Comparison of ENCODE assay signal across 20 cellular contexts in the genomic region with DNA sequence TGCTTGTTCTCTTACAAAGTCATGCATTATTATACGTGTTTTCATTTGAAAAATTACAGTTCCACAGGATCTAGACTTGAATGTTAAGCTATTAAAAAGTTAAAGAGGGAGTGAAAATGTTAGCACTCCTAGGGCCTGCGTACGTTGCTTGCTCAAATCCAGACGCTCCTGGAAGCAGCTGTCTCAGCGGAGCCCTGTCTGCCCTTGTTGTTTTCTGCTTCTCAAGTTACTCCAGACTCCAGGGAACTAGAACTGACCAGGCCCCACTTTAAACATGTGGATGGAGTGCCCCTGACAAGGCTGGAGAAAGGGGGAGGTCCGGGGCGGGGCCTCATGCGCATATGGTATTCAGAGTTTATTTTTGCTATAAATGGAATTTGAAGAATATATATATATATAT. TPM values are rescaled to one million over a fixed set of nuclear protein-coding genes. Genes with fewer than 3 reads are reported as not detected.
A peak's percentile ranks its signal among the peaks of the same experiment; 100 is the strongest.
DNase-seq lines count a peak whose midpoint lies in the region; ATAC-seq and TF ChIP-seq lines count a peak whose summit lies in the region.
"Had no signal": no experiment of that assay in that cellular context is flagged by ENCODE, and none has a peak within 500 bp of the region (broad histone marks: within the 10 kb centered on the region; RNA-seq: fewer than 3 reads in every experiment).

No MANE protein-coding gene starts in this region.

- no peaks in the 10 kb centered on the region for H3K27me3 ChIP-seq in adipocyte (replicated peaks; ENCODE audit: control insufficient read depth, insufficient read depth, low read length)

- H3K9me3 Mint-ChIP-seq in progenitor cell of endocrine pancreas (ENCODE audit: low read depth): no peaks in the 10 kb centered on the region
- H3K9me3 Mint-ChIP-seq in activated CD4-positive, alpha-beta T cell treated with anti-CD3 and anti-CD28 coated beads, Interleukin-2, amount 10 ng/mL, durations not matched to agents 7 days and 5 days: no peaks in the 10 kb centered on the region
- H3K9me3 Mint-ChIP-seq: activated B cell treated with CpG ODN at 0.5 μM for 24 hours; activated T-helper 2 cell treated with anti-CD3 and anti-CD28 coated beads, Interferon-gamma antibody, Interleukin-2, Interleukin-4, amounts not matched to agents 10 μg/mL and 5 μg/mL and 100 μg/mL, durations not matched to agents 14 hours and 24 hours and 36 hours; immature natural killer cell had no signal

- no peaks in the 10 kb centered on the region for H3K36me3 ChIP-seq in adipocyte (ENCODE audit: control insufficient read depth, insufficient read depth, low read length, severe bottlenecking)

- H3K27ac Mint-ChIP-seq in progenitor cell of endocrine pancreas: peak overlapping the region; percentile 49
- no peak overlapping the region for H3K27ac Mint-ChIP-seq in activated CD4-positive, alpha-beta T cell treated with anti-CD3 and anti-CD28 coated beads, Interleukin-2, amount 10 ng/mL, durations not matched to agents 7 days and 5 days
- H3K27ac Mint-ChIP-seq: activated B cell treated with CpG ODN at 0.5 μM for 24 hours; activated T-helper 2 cell treated with anti-CD3 and anti-CD28 coated beads, Interferon-gamma antibody, Interleukin-2, Interleukin-4, amounts not matched to agents 10 μg/mL and 5 μg/mL and 100 μg/mL, durations not matched to agents 14 hours and 24 hours and 36 hours; immature natural killer cell had no signal

- TF ChIP-seq CTCF in progenitor cell of endocrine pancreas (IDR thresholded peaks at IDR 0.05; ENCODE audit: unreplicated experiment): no peak

- H3K4me3 ChIP-seq in adipocyte (ENCODE audit: low read length): no peak overlapping the region
- H3K4me3 ChIP-seq: HAP-1, skin epidermis had no signal

- no peaks in the 10 kb centered on the region for H3K9me3 ChIP-seq in adipocyte (ENCODE audit: control insufficient read depth, low read length)
- H3K9me3 ChIP-seq: HAP-1 had no signal

- peaks cover 36% of the 10 kb centered on the region for H3K4me1 ChIP-seq in adipocyte (ENCODE audit: control insufficient read depth, insufficient read depth, low read length)
- H3K4me1 ChIP-seq: HAP-1 had no signal

- intact Hi-C loops in left ventricle myocardium superior (cut with micrococcal nuclease): no loop called here

- peak; percentile 15 for DNase-seq in NCI-H187 treated with DMSO at 0.1 percent for 48 hours (lab: John Stamatoyannopoulos, UW)
- DNase-seq in adipocyte (ENCODE audit: low read depth): peak; percentile 15
- DNase-seq in left ventricle myocardium superior: peak; percentile 44
- no peak for DNase-seq in progenitor cell of endocrine pancreas (ENCODE audit: low spot score, unreplicated experiment)
- DNase-seq in activated CD4-positive, alpha-beta T cell treated with anti-CD3 and anti-CD28 coated beads, Interleukin-2, amount 10 ng/mL, durations not matched to agents 7 days and 5 days: no peak
- no peak for DNase-seq in activated effector memory CD4-positive, alpha-beta T cell treated with Interleukin-2 at 50 U/mL for 16 hours
- DNase-seq in anterior cingulate cortex (lab: John Stamatoyannopoulos, UW): no peak
- DNase-seq: activated B cell treated with CpG ODN at 0.5 μM for 24 hours; activated CD8-positive, alpha-beta memory T cell treated with anti-CD3 and anti-CD28 coated beads for 24 hours; Calu3; cortex of kidney; GF-D8; immature natural killer cell; NCI-H2029 treated with DMSO at 0.1 percent for 48 hours; stimulated activated naive CD4-positive, alpha-beta T cell; trophoblast cell had no signal

- peak; percentile 17 for ATAC-seq in left ventricle myocardium superior
- ATAC-seq in GM21447 (IDR thresholded peaks at IDR 0.05; ENCODE audit: unreplicated experiment): no peak

- CTCF ChIA-PET in activated CD4-positive, alpha-beta T cell treated with anti-CD3 and anti-CD28 coated beads, Interleukin-2, amount 10 ng/mL, durations not matched to agents 7 days and 5 days (lab: Charles Lee): interaction anchor here (0.8 to 1.5 kb wide), 2 partner anchors 34 to 41 kb away, joined by 3 to 4 read pairs; no protein-coding TSS in a partner anchor

- no peak overlapping the region for H3K4me3 Mint-ChIP-seq in progenitor cell of endocrine pancreas (ENCODE audit: low read depth)
- no peak overlapping the region for H3K4me3 Mint-ChIP-seq in activated CD4-positive, alpha-beta T cell treated with anti-CD3 and anti-CD28 coated beads, Interleukin-2, amount 10 ng/mL, durations not matched to agents 7 days and 5 days
- H3K4me3 Mint-ChIP-seq: activated B cell treated with CpG ODN at 0.5 μM for 24 hours, immature natural killer cell had no signal

- H3K9ac ChIP-seq in adipocyte (ENCODE audit: low read length): no peak overlapping the region

- H3K4me1 Mint-ChIP-seq in progenitor cell of endocrine pancreas (ENCODE audit: low read depth): peaks cover 8% of the 10 kb centered on the region
- H3K4me1 Mint-ChIP-seq in activated CD4-positive, alpha-beta T cell treated with anti-CD3 and anti-CD28 coated beads, Interleukin-2, amount 10 ng/mL, durations not matched to agents 7 days and 5 days: peaks cover 15% of the 10 kb centered on the region

- no peaks in the 10 kb centered on the region for H3K27me3 Mint-ChIP-seq in progenitor cell of endocrine pancreas
- no peaks in the 10 kb centered on the region for H3K27me3 Mint-ChIP-seq in activated CD4-positive, alpha-beta T cell treated with anti-CD3 and anti-CD28 coated beads, Interleukin-2, amount 10 ng/mL, durations not matched to agents 7 days and 5 days
- H3K27me3 Mint-ChIP-seq: activated B cell treated with CpG ODN at 0.5 μM for 24 hours had no signal

- POLR2A ChIA-PET in activated CD4-positive, alpha-beta T cell treated with anti-CD3 and anti-CD28 coated beads, Interleukin-2, amount 10 ng/mL, durations not matched to agents 7 days and 5 days (lab: Charles Lee): no interaction called here

- H3K36me3 Mint-ChIP-seq in progenitor cell of endocrine pancreas (ENCODE audit: insufficient read depth): no peaks in the 10 kb centered on the region
- H3K36me3 Mint-ChIP-seq in activated CD4-positive, alpha-beta T cell treated with anti-CD3 and anti-CD28 coated beads, Interleukin-2, amount 10 ng/mL, durations not matched to agents 7 days and 5 days (ENCODE audit: low read depth): no peaks in the 10 kb centered on the region
- H3K36me3 Mint-ChIP-seq: immature natural killer cell had no signal

RNA-seq across cellular contexts. Expression of gene PARVB, which starts 9.6 kb away (rescaled TPM):
- total RNA-seq in left ventricle myocardium superior: 183 TPM
- total RNA-seq in progenitor cell of endocrine pancreas: 10.6 and 11.8 TPM in 2 replicates
- total RNA-seq in activated CD4-positive, alpha-beta T cell treated with anti-CD3 and anti-CD28 coated beads, Interleukin-2, amount 10 ng/mL, durations not matched to agents 7 days and 5 days: 10 to 100 TPM; 18.2 to 19.2 TPM

Comparison
In these comparisons a context has a peak if more than half of its experiments do, and no peak if none do; other contexts are left out.
1. DNase-seq: peak in NCI-H187 treated with DMSO at 0.1 percent for 48 hours (single experiment), adipocyte (single experiment) and left ventricle myocardium superior (single experiment); none in progenitor cell of endocrine pancreas (single experiment), activated CD4-positive, alpha-beta T cell treated with anti-CD3 and anti-CD28 coated beads, Interleukin-2, amount 10 ng/mL, durations not matched to agents 7 days and 5 days (single experiment), activated effector memory CD4-positive, alpha-beta T cell treated with Interleukin-2 at 50 U/mL for 16 hours (single experiment) and anterior cingulate cortex (0 of 58).